Comparison of ENCODE assay signal across 7 cellular contexts in the genomic region with DNA sequence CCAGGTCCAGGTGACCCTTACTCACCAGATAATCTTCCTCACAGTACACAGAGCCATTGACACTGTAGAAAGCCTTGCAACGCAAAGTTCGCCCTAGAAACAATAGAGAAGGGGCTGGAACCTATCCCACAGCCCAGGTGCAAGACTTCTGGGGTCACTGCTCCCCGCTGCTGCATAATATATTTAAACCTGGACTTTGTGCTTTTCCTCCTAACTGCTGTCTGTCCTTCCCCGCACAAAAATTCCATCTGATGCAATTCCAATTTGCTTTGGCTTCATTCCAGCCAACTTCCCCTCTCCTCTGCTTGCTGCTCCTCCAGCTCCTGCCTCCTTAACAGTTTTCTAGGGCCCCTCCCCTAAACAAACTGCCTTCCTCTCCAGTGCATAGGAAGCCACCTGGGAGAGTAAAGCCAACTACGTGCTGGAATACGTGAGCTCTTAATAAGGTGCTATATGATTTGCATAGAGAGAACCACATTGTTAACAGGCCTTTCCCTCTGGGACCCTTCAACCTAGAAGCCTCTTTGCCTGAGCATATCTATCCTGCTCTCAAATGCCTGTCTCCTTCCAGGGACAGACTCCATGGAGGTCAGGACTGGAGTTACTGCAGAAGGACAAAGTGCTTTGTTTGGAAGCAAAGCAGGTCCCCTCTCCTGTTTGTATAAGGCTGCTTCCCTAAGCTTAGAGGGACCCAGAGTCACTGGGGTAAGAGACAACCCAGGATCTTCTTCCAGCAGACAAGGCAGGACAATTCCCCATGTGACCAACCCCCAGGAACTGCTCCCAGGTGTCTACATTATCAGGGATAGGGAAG. TPM values are rescaled to one million over a fixed set of nuclear protein-coding genes. Genes with fewer than 3 reads are reported as not detected.
DNase-seq lines count a peak whose midpoint lies in the region; ATAC-seq and TF ChIP-seq lines count a peak whose summit lies in the region.
"Had no signal": no experiment of that assay in that cellular context is flagged by ENCODE, and none has a peak within 500 bp of the region (broad histone marks: within the 10 kb centered on the region; RNA-seq: fewer than 3 reads in every experiment).

No MANE protein-coding gene starts in this region.

- H3K4me3 Mint-ChIP-seq in progenitor cell of endocrine pancreas (ENCODE audit: low read depth), result peak overlapping the region; percentile 44
- H3K4me3 Mint-ChIP-seq: activated T-cell treated with anti-CD3 and anti-CD28 coated beads, Interleukin-2, amount 50 U/mL, for 24 hours had no signal

- in situ Hi-C loops in KBM-7 (cut with MboI; ENCODE audit: low pct_unique_long_range_greater_than_20kb, low sequenced_read_pairs), result no loop called here

- no peaks in the 10 kb centered on the region for H3K27me3 Mint-ChIP-seq in progenitor cell of endocrine pancreas

- no peak for ATAC-seq in GM19397 (IDR thresholded peaks at IDR 0.05; ENCODE audit: unreplicated experiment)

- peak overlapping the region; percentile 48 for H3K27ac ChIP-seq in caudate nucleus (ENCODE audit: low read depth, low read length)

- H3K4me1 Mint-ChIP-seq in progenitor cell of endocrine pancreas (ENCODE audit: low read depth), result peaks cover 49% of the 10 kb centered on the region

- DNase-seq in KBM-7 (peak; percentile 78), caudate nucleus (lab: John Stamatoyannopoulos, UW) (no peak), progenitor cell of endocrine pancreas (ENCODE audit: low spot score, unreplicated experiment) (no peak), nucleus accumbens (lab: John Stamatoyannopoulos, UW) (no peak), SKM-1 (lab: John Stamatoyannopoulos, UW; ENCODE audit: unreplicated experiment) (no peak)
- DNase-seq: activated T-cell treated with anti-CD3 and anti-CD28 coated beads, Interleukin-2, amount 50 U/mL, for 24 hours had no signal

- H3K36me3 Mint-ChIP-seq in progenitor cell of endocrine pancreas (ENCODE audit: insufficient read depth), result peaks cover 44% of the 10 kb centered on the region

- H3K9me3 Mint-ChIP-seq in progenitor cell of endocrine pancreas (ENCODE audit: low read depth), result no peaks in the 10 kb centered on the region
- H3K9me3 Mint-ChIP-seq: activated T-cell treated with anti-CD3 and anti-CD28 coated beads, Interleukin-2, amount 50 U/mL, for 24 hours had no signal

- no peak for TF ChIP-seq CTCF in progenitor cell of endocrine pancreas (IDR thresholded peaks at IDR 0.05; ENCODE audit: unreplicated experiment)

- H3K27ac Mint-ChIP-seq in progenitor cell of endocrine pancreas, result peak overlapping the region; percentile 100
- H3K27ac Mint-ChIP-seq: activated T-cell treated with anti-CD3 and anti-CD28 coated beads, Interleukin-2, amount 50 U/mL, for 24 hours had no signal

RNA-seq across cellular contexts. Expression of gene AJUBA, which starts 5.5 kb away (rescaled TPM):
- 97.1 and 104 TPM in 2 replicates for total RNA-seq in progenitor cell of endocrine pancreas

RNA-seq across cellular contexts. Expression of gene HAUS4, which starts 19.9 kb away (rescaled TPM):
- total RNA-seq in progenitor cell of endocrine pancreas, result 36.6 and 39.1 TPM in 2 replicates

RNA-seq across cellular contexts. Expression of gene C14orf93, which starts 33.1 kb away (rescaled TPM):
- 14.4 and 15.4 TPM in 2 replicates for total RNA-seq in progenitor cell of endocrine pancreas

RNA-seq across cellular contexts. Expression of gene PRMT5, which starts 47.7 kb away (rescaled TPM):
- 104 and 111 TPM in 2 replicates for total RNA-seq in progenitor cell of endocrine pancreas

RNA-seq across cellular contexts. Expression of gene PSMB5, which starts 57.9 kb away (rescaled TPM):
- total RNA-seq in progenitor cell of endocrine pancreas, result 156 and 165 TPM in 2 replicates
